In genomic region chr13:106493569-106493968, GRCh38 we compare ENCODE assay signal across 9 cellular contexts.
A peak's percentile ranks its signal among the peaks of the same experiment; 100 is the strongest.
DNase-seq lines count a peak whose midpoint lies in the region; ATAC-seq and TF ChIP-seq lines count a peak whose summit lies in the region.
"Had no signal": no experiment of that assay in that cellular context is flagged by ENCODE, and none has a peak within 500 bp of the region (broad histone marks: within the 10 kb centered on the region; RNA-seq: fewer than 3 reads in every experiment).

No MANE protein-coding gene starts in this region.

- H3K4me1 Mint-ChIP-seq in nephron = peaks cover 36% of the 10 kb centered on the region

- DNase-seq in NOMO-1 (lab: John Stamatoyannopoulos, UW; ENCODE audit: unreplicated experiment in 2 of 2) (peak; percentile 94 to 96), ecto neural progenitor cell (ENCODE audit: low spot score) (no peak), NCI-H2107 treated with DMSO at 0.1 percent for 48 hours (lab: John Stamatoyannopoulos, UW; ENCODE audit: unreplicated experiment) (no peak), T-helper 9 cell (no peak)
- DNase-seq in activated CD4-positive, alpha-beta T cell treated with anti-CD3 and anti-CD28 coated beads, Interleukin-2, amount 50 U/mL, for 48 hours = no peak

- TF ChIP-seq CTCF in nephron (IDR thresholded peaks at IDR 0.05; ENCODE audit: unreplicated experiment in 3 of 3) = no peak

- ATAC-seq in GM18858 (IDR thresholded peaks at IDR 0.05; ENCODE audit: unreplicated experiment) = peak; percentile 76
- peak; percentile 92 for ATAC-seq in HG02610 (IDR thresholded peaks at IDR 0.05; ENCODE audit: unreplicated experiment)

- H3K4me3 Mint-ChIP-seq in nephron = no peak overlapping the region

- peak overlapping the region in 2 of 3 experiments; percentile 24 to 40 for H3K27ac Mint-ChIP-seq in nephron
- H3K27ac Mint-ChIP-seq: T-cell had no signal

- no peaks in the 10 kb centered on the region for H3K9me3 Mint-ChIP-seq in nephron
- H3K9me3 Mint-ChIP-seq: T-cell had no signal

- no peaks in the 10 kb centered on the region for H3K27me3 Mint-ChIP-seq in nephron (ENCODE audit: low read depth)

- H3K36me3 Mint-ChIP-seq in nephron (ENCODE audit: low read depth) = peaks cover 66% of the 10 kb centered on the region
- H3K36me3 Mint-ChIP-seq: T-cell had no signal

Comparison
In these comparisons a context has a peak if more than half of its experiments do, and no peak if none do; other contexts are left out.
1. DNase-seq: peak in NOMO-1 (2 of 2); none in ecto neural progenitor cell (single experiment), NCI-H2107 treated with DMSO at 0.1 percent for 48 hours (single experiment), T-helper 9 cell (single experiment) and activated CD4-positive, alpha-beta T cell treated with anti-CD3 and anti-CD28 coated beads, Interleukin-2, amount 50 U/mL, for 48 hours (0 of 2).